8 cellular contexts compared by ENCODE assay signal in the genomic region with DNA sequence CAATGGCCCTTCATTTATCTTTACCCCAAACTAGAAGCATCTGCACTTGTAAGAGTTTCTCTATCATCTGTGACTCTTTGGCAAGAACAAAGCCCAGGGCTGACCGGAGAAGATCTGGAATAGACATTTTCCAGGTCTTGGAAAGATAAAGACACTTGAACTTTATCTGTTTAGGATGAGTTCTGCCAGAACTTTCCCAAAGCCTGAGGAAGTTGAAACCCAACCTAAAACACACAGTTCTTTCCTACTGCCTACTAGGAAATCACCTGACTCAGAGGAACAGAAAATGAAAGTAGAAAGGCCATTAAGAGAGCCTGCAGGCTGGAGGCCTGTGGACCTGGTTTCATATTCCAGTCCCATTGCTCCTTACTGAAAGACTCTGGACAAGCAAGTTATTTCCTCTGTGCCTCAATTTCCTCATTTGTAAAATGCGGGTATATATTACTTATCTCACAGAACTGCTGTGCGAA. TPM values are rescaled to one million over a fixed set of nuclear protein-coding genes. Genes with fewer than 3 reads are reported as not detected.
A peak's percentile ranks its signal among the peaks of the same experiment; 100 is the strongest.
DNase-seq lines count a peak whose midpoint lies in the region; ATAC-seq and TF ChIP-seq lines count a peak whose summit lies in the region.

No MANE protein-coding gene starts in this region.

- H3K9me3 ChIP-seq in ectodermal cell (ENCODE audit: control insufficient read depth, low read length) (no peaks in the 10 kb centered on the region), mononuclear cell (ENCODE audit: low read depth, low read length) (no peaks in the 10 kb centered on the region), upper lobe of right lung (no peaks in the 10 kb centered on the region)

- no peaks in the 10 kb centered on the region for H3K27me3 Mint-ChIP-seq in T-cell

- H3K27me3 ChIP-seq in ectodermal cell (ENCODE audit: control insufficient read depth, insufficient read depth, low read length, poor library complexity, severe bottlenecking): no peaks in the 10 kb centered on the region
- H3K27me3 ChIP-seq in mononuclear cell (ENCODE audit: insufficient read depth, low read length): no peaks in the 10 kb centered on the region
- H3K27me3 ChIP-seq in upper lobe of right lung: no peaks in the 10 kb centered on the region

- peak overlapping the region; percentile 82 for H3K4me3 ChIP-seq in ectodermal cell (ENCODE audit: insufficient read depth, low read depth, low read length)
- peak overlapping the region; percentile 98 for H3K4me3 ChIP-seq in mononuclear cell (ENCODE audit: low read length)
- H3K4me3 ChIP-seq in upper lobe of right lung: peak overlapping the region; percentile 96

- DNase-seq in GF-D8 (lab: John Stamatoyannopoulos, UW): peak; percentile 16
- peak in 3 of 34 experiments; percentile 11 to 27 (median 27) for DNase-seq in T-cell
- no peak for DNase-seq in upper lobe of right lung
- DNase-seq in NCI-H748 treated with DMSO at 0.1 percent for 48 hours (lab: John Stamatoyannopoulos, UW): no peak

- ATAC-seq in GM19468 (IDR thresholded peaks at IDR 0.05; ENCODE audit: extremely low read depth, unreplicated experiment) (peak; percentile 61), HG03565 (IDR thresholded peaks at IDR 0.05; ENCODE audit: unreplicated experiment) (peak; percentile 66), T-cell (replicated peaks in 1 of 4) (peak in 3 of 4 experiments; percentile 24 to 38 (median 33)), upper lobe of right lung (peak; percentile 60)

- peaks cover 17% of the 10 kb centered on the region for H3K4me1 ChIP-seq in ectodermal cell (ENCODE audit: control insufficient read depth, insufficient read depth, low read length)
- peaks cover 44% of the 10 kb centered on the region for H3K4me1 ChIP-seq in mononuclear cell (ENCODE audit: insufficient read depth, low read length)
- peaks cover 20% of the 10 kb centered on the region for H3K4me1 ChIP-seq in upper lobe of right lung

- intact Hi-C loops in upper lobe of right lung (cut with DNase I): loop anchor here (5.0 kb wide), 1 partner anchor 76 kb away; no protein-coding TSS in a partner anchor

- peak overlapping the region; percentile 94 to 100 (median 98) for H3K4me3 Mint-ChIP-seq in T-cell

- WGBS in ectodermal cell, 2 experiments: 97% methylated on average over 3 of the region's 3 CpGs

- POLR2A ChIA-PET in T-cell (lab: Charles Lee): no interaction called here

- CTCF ChIA-PET in T-cell (lab: Charles Lee): interaction anchor here (0.5 to 1.2 kb wide), 9 partner anchors 18 to 1010 kb away, joined by 3 to 7 read pairs (median 5); no protein-coding TSS in a partner anchor

- no peaks in the 10 kb centered on the region for H3K9me3 Mint-ChIP-seq in T-cell

- H3K27ac Mint-ChIP-seq in T-cell: peak overlapping the region; percentile 96 to 98

- peaks cover 56 to 70% (median 63%) of the 10 kb centered on the region in 3 donors for H3K4me1 Mint-ChIP-seq in T-cell

- no peak for TF ChIP-seq CTCF in upper lobe of right lung (IDR thresholded peaks at IDR 0.05)

- H3K36me3 Mint-ChIP-seq in T-cell: peaks cover 14% of the 10 kb centered on the region

- no peaks in the 10 kb centered on the region for H3K36me3 ChIP-seq in ectodermal cell (ENCODE audit: control insufficient read depth, insufficient read depth, low read length)
- no peaks in the 10 kb centered on the region for H3K36me3 ChIP-seq in upper lobe of right lung

- H3K27ac ChIP-seq in ectodermal cell (ENCODE audit: insufficient read depth, low read depth, low read length, poor library complexity, severe bottlenecking): no peak overlapping the region
- H3K27ac ChIP-seq in upper lobe of right lung: peak overlapping the region; percentile 89

RNA-seq across cellular contexts. Expression of gene UBE2L6, which starts 1.4 kb away (rescaled TPM):
- total RNA-seq in T-cell (10 to 100 TPM; 61.7 to 97.2 (median 80.3) TPM), mononuclear cell (40.1 TPM), upper lobe of right lung (120 TPM)
- 124 TPM for polyA plus RNA-seq in ectodermal cell (2013, experiment 1 of 4)
- polyA plus RNA-seq in ectodermal cell (2013, experiment 2 of 4): 123 TPM
- polyA plus RNA-seq in ectodermal cell (2013, experiment 3 of 4): 92.9 TPM
- 98.7 TPM for polyA plus RNA-seq in ectodermal cell (2013, experiment 4 of 4)

RNA-seq across cellular contexts. Expression of gene SMTNL1, which starts 28.7 kb away (rescaled TPM):
- total RNA-seq in T-cell (not detected), mononuclear cell (0.10 TPM), upper lobe of right lung (not detected)
- 1.2 TPM for polyA plus RNA-seq in ectodermal cell (2013, experiment 1 of 4)
- 1.4 TPM for polyA plus RNA-seq in ectodermal cell (2013, experiment 2 of 4)
- 1.0 TPM for polyA plus RNA-seq in ectodermal cell (2013, experiment 3 of 4)
- 0.28 TPM for polyA plus RNA-seq in ectodermal cell (2013, experiment 4 of 4)

RNA-seq across cellular contexts. Expression of gene SERPING1, which starts 31.4 kb away (rescaled TPM):
- total RNA-seq in T-cell (1 to 10 TPM in 3 of 5 donors, not detected in 2; 1.5 to 2.8 (median 1.9) TPM), mononuclear cell (2.4 TPM), upper lobe of right lung (490 TPM)
- polyA plus RNA-seq in ectodermal cell (2013, experiment 1 of 4): 110 TPM
- polyA plus RNA-seq in ectodermal cell (2013, experiment 2 of 4): 98.4 TPM
- polyA plus RNA-seq in ectodermal cell (2013, experiment 3 of 4): 111 TPM
- polyA plus RNA-seq in ectodermal cell (2013, experiment 4 of 4): 127 TPM

RNA-seq across cellular contexts. Expression of gene TIMM10, which starts 35.5 kb away (rescaled TPM):
- total RNA-seq in T-cell (10 to 100 TPM; 20.7 to 33.2 (median 26.2) TPM), mononuclear cell (4.8 TPM), upper lobe of right lung (34.7 TPM)
- polyA plus RNA-seq in ectodermal cell (2013, experiment 1 of 4): 43.2 TPM
- 40.4 TPM for polyA plus RNA-seq in ectodermal cell (2013, experiment 2 of 4)
- polyA plus RNA-seq in ectodermal cell (2013, experiment 3 of 4): 40.3 TPM
- 44.1 TPM for polyA plus RNA-seq in ectodermal cell (2013, experiment 4 of 4)

RNA-seq across cellular contexts. Expression of gene SLC43A1, which starts 50.6 kb away (rescaled TPM):
- total RNA-seq in T-cell (10 to 100 TPM in 4 of 5 donors, 1 to 10 TPM in 1; 8.8 to 31.6 (median 25.1) TPM), mononuclear cell (4.6 TPM), upper lobe of right lung (12.4 TPM)
- polyA plus RNA-seq in ectodermal cell (2013, experiment 1 of 4): 1.4 TPM
- polyA plus RNA-seq in ectodermal cell (2013, experiment 2 of 4): 0.71 TPM
- polyA plus RNA-seq in ectodermal cell (2013, experiment 3 of 4): 1.3 TPM
- 1.5 TPM for polyA plus RNA-seq in ectodermal cell (2013, experiment 4 of 4)

Comparison
In these comparisons a context has a peak if more than half of its experiments do, and no peak if none do; other contexts are left out.
1. RNA of gene SERPING1, which starts 31.4 kb away (total RNA-seq): 490 TPM in upper lobe of right lung (single experiment); 2.4 TPM in mononuclear cell (single experiment) and 1.5 to 2.8 TPM in T-cell; every median in the first group is over 100 times any median in the second.
2. Peak in every context shown above with its lines, with median percentiles within 50 percentile points of each other: ATAC-seq and H3K4me3 ChIP-seq.